Comparison of ENCODE assay signal across 8 cellular contexts in genomic region chr1:235161685-235162327, GRCh38. TPM values are rescaled to one million over a fixed set of nuclear protein-coding genes. Genes with fewer than 3 reads are reported as not detected.
A peak's percentile ranks its signal among the peaks of the same experiment; 100 is the strongest.
DNase-seq lines count a peak whose midpoint lies in the region; ATAC-seq and TF ChIP-seq lines count a peak whose summit lies in the region.

No MANE protein-coding gene starts in this region.

- intact Hi-C loops in dendritic cell treated with granulocyte-macrophage colony-stimulating factor and Interleukin-4, amounts not matched to agents 40 ng/mL and 50 ng/mL, for 4 days (cut with micrococcal nuclease): no loop called here
- intact Hi-C loops in natural killer cell (cut with micrococcal nuclease): loop anchor here (1.0 to 5.0 kb wide), 5 partner anchors 34 to 255 kb away; partner anchors contain the start of genes ARID4B, GGPS1, TBCE and TOMM20

- peaks cover 39% of the 10 kb centered on the region for H3K4me1 ChIP-seq in CD4-positive, CD25-positive, alpha-beta regulatory T cell (ENCODE audit: control insufficient read depth, insufficient read depth, low read length, poor library complexity, severe bottlenecking)

- H3K36me3 ChIP-seq in CD4-positive, CD25-positive, alpha-beta regulatory T cell (ENCODE audit: control insufficient read depth, insufficient read depth, low read length): peaks cover 19% of the 10 kb centered on the region

- H3K4me3 ChIP-seq in CD4-positive, CD25-positive, alpha-beta regulatory T cell (ENCODE audit: low read depth, low read length): peak overlapping the region; percentile 97
- H3K4me3 ChIP-seq in LNCaP clone FGC (ENCODE audit: low read depth, low read length): peak overlapping the region; percentile 91

- H3K9me3 ChIP-seq in CD4-positive, CD25-positive, alpha-beta regulatory T cell (ENCODE audit: control insufficient read depth in 2 of 2, low read length in 2 of 2): no peaks in the 10 kb centered on the region

- H3K4me3 Mint-ChIP-seq in CD4-positive, CD25-positive, alpha-beta regulatory T cell: peak overlapping the region; percentile 95 to 99 (median 98)
- H3K4me3 Mint-ChIP-seq in dendritic cell treated with granulocyte-macrophage colony-stimulating factor and Interleukin-4, amounts not matched to agents 40 ng/mL and 50 ng/mL, for 4 days: peak overlapping the region; percentile 85
- peak overlapping the region; percentile 92 for H3K4me3 Mint-ChIP-seq in natural killer cell

- no peaks in the 10 kb centered on the region for H3K27me3 Mint-ChIP-seq in CD4-positive, CD25-positive, alpha-beta regulatory T cell
- no peaks in the 10 kb centered on the region for H3K27me3 Mint-ChIP-seq in dendritic cell treated with granulocyte-macrophage colony-stimulating factor and Interleukin-4, amounts not matched to agents 40 ng/mL and 50 ng/mL, for 4 days
- no peaks in the 10 kb centered on the region for H3K27me3 Mint-ChIP-seq in natural killer cell (ENCODE audit: low read depth in 2 of 2)

- peak overlapping the region; percentile 89 for H3K27ac ChIP-seq in CD4-positive, CD25-positive, alpha-beta regulatory T cell (ENCODE audit: insufficient read depth, low read length, poor library complexity, severe bottlenecking)

- H3K9me3 Mint-ChIP-seq in CD4-positive, CD25-positive, alpha-beta regulatory T cell: peaks cover 0 to 3% (median 0%) of the 10 kb centered on the region in 7 donors
- H3K9me3 Mint-ChIP-seq in dendritic cell treated with granulocyte-macrophage colony-stimulating factor and Interleukin-4, amounts not matched to agents 40 ng/mL and 50 ng/mL, for 4 days: no peaks in the 10 kb centered on the region
- H3K9me3 Mint-ChIP-seq in natural killer cell: no peaks in the 10 kb centered on the region

- no peaks in the 10 kb centered on the region for H3K27me3 ChIP-seq in CD4-positive, CD25-positive, alpha-beta regulatory T cell (ENCODE audit: control insufficient read depth, insufficient read depth, low read length)

- peaks cover 9 to 28% (median 16%) of the 10 kb centered on the region in 4 donors for H3K4me1 Mint-ChIP-seq in CD4-positive, CD25-positive, alpha-beta regulatory T cell
- peaks cover 15% of the 10 kb centered on the region for H3K4me1 Mint-ChIP-seq in dendritic cell treated with granulocyte-macrophage colony-stimulating factor and Interleukin-4, amounts not matched to agents 40 ng/mL and 50 ng/mL, for 4 days (ENCODE audit: low read depth)
- H3K4me1 Mint-ChIP-seq in natural killer cell: peaks cover 18 to 20% of the 10 kb centered on the region in 2 donors

- POLR2A ChIA-PET in GM10248 (lab: Yijun Ruan, JAX): interaction anchor here (0.6 kb wide), 1 partner anchor 242 kb away, joined by 3 read pairs; no protein-coding TSS in a partner anchor

- peak overlapping the region; percentile 98 to 99 (median 98) for H3K27ac Mint-ChIP-seq in CD4-positive, CD25-positive, alpha-beta regulatory T cell
- H3K27ac Mint-ChIP-seq in dendritic cell treated with granulocyte-macrophage colony-stimulating factor and Interleukin-4, amounts not matched to agents 40 ng/mL and 50 ng/mL, for 4 days: peak overlapping the region; percentile 93
- H3K27ac Mint-ChIP-seq in natural killer cell: peak overlapping the region; percentile 96 to 97

- TF ChIP-seq CTCF in LNCaP clone FGC (IDR thresholded peaks at IDR 0.05; ENCODE audit: control insufficient read depth, extremely low read depth, insufficient read depth) (no peak), natural killer cell (IDR thresholded peaks at IDR 0.05) (no peak), GM10248 (IDR thresholded peaks at IDR 0.05; ENCODE audit: control extremely low read depth, extremely low read depth, low read depth, missing control alignments) (no peak)

- peaks cover 13% of the 10 kb centered on the region for H3K36me3 Mint-ChIP-seq in CD4-positive, CD25-positive, alpha-beta regulatory T cell
- H3K36me3 Mint-ChIP-seq in dendritic cell treated with granulocyte-macrophage colony-stimulating factor and Interleukin-4, amounts not matched to agents 40 ng/mL and 50 ng/mL, for 4 days (ENCODE audit: low read depth): peaks cover 28% of the 10 kb centered on the region
- H3K36me3 Mint-ChIP-seq in natural killer cell: no peaks in the 10 kb centered on the region

- CTCF ChIA-PET in GM10248 (lab: Yijun Ruan, JAX): interaction anchor here (1.5 to 3.7 kb wide), 2 partner anchors 55 to 91 kb away, joined by 3 to 19 read pairs; no protein-coding TSS in a partner anchor

- DNase-seq in CD4-positive, CD25-positive, alpha-beta regulatory T cell: no peak
- DNase-seq in LNCaP clone FGC (ENCODE audit: low read depth) (no peak), natural killer cell (no peak), ecto neural progenitor cell (ENCODE audit: low spot score) (no peak), GM10248 (ENCODE audit: extremely low spot score) (no peak)

- ATAC-seq in CD4-positive, CD25-positive, alpha-beta regulatory T cell (ENCODE audit: low read depth in 2 of 2): no peak
- ATAC-seq in natural killer cell (no peak), GM18517 (IDR thresholded peaks at IDR 0.05; ENCODE audit: unreplicated experiment) (no peak), HG03139 (IDR thresholded peaks at IDR 0.05; ENCODE audit: unreplicated experiment) (no peak)

RNA-seq across cellular contexts. Expression of gene RBM34, which starts 0.8 kb away (rescaled TPM):
- 175 TPM for total RNA-seq in CD4-positive, CD25-positive, alpha-beta regulatory T cell
- polyA plus RNA-seq in CD4-positive, CD25-positive, alpha-beta regulatory T cell: 10 to 100 TPM; 68.9 to 74.8 (median 70.2) TPM
- total RNA-seq in natural killer cell: 100 to 1,000 TPM; 163 to 187 (median 180) TPM

RNA-seq across cellular contexts. Expression of gene TOMM20, which starts 33.2 kb away (rescaled TPM):
- 102 TPM for total RNA-seq in CD4-positive, CD25-positive, alpha-beta regulatory T cell
- polyA plus RNA-seq in CD4-positive, CD25-positive, alpha-beta regulatory T cell: 10 to 100 TPM; 50.5 to 67.9 (median 55.2) TPM
- 10 to 100 TPM; 59.5 to 72.3 (median 60.2) TPM for total RNA-seq in natural killer cell
